In genomic region chr22:24326266-24326665, GRCh38 we compare ENCODE assay signal across 17 cellular contexts. TPM values are rescaled to one million over a fixed set of nuclear protein-coding genes. Genes with fewer than 3 reads are reported as not detected.
DNase-seq lines count a peak whose midpoint lies in the region; ATAC-seq and TF ChIP-seq lines count a peak whose summit lies in the region.
"Had no signal": no experiment of that assay in that cellular context is flagged by ENCODE, and none has a peak within 500 bp of the region (broad histone marks: within the 10 kb centered on the region; RNA-seq: fewer than 3 reads in every experiment).

No MANE protein-coding gene starts in this region.

- H4K20me1 ChIP-seq in SK-N-SH (ENCODE audit: insufficient read depth) (no peaks in the 10 kb centered on the region), GM23338 (replicated peaks; ENCODE audit: insufficient read depth) (no peaks in the 10 kb centered on the region; the same call in 1 of the 2 replicates)

- peaks cover 30 to 41% of the 10 kb centered on the region in 2 experiments for H3K4me1 ChIP-seq in SK-N-SH (ENCODE audit: control insufficient read depth in 1 of 2, insufficient read depth in 2 of 2, low read depth in 1 of 2, low read length in 1 of 2)
- H3K4me1 ChIP-seq in GM23338 (ENCODE audit: insufficient read depth), result no peaks in the 10 kb centered on the region
- no peaks in the 10 kb centered on the region for H3K4me1 ChIP-seq in SJCRH30

- H3K4me1 Mint-ChIP-seq in GM23338, result 0 out of 3 replicates have a peak, but pooled peaks cover 2% of the 10 kb centered on the region
- no peaks in the 10 kb centered on the region; the same call in 1 of the 2 replicates for H3K4me1 Mint-ChIP-seq in WTC11
- peaks cover 14% of the 10 kb centered on the region for H3K4me1 Mint-ChIP-seq in mesothelial cell of epicardium

- H3K9me3 Mint-ChIP-seq in GM23338, result no peaks in the 10 kb centered on the region
- H3K9me3 Mint-ChIP-seq in WTC11, result no peaks in the 10 kb centered on the region
- H3K9me3 Mint-ChIP-seq in mesothelial cell of epicardium, result no peaks in the 10 kb centered on the region
- H3K9me3 Mint-ChIP-seq: CD14-positive monocyte had no signal

- CTCF ChIA-PET in SK-N-SH (lab: Yijun Ruan, JAX) (interaction anchor here (0.7 to 2.6 kb wide), 17 partner anchors 14 to 725 kb away, joined by 3 to 17 read pairs (median 3); partner anchors contain the start of gene ADORA2A), WTC11 (lab: Charles Lee) (no interaction called here)

- H2AFZ ChIP-seq in SK-N-SH (ENCODE audit: low read depth) (no peak overlapping the region), GM23338 (no peak overlapping the region)

- H3K27me3 ChIP-seq in SK-N-SH (ENCODE audit: insufficient read depth), result no peaks in the 10 kb centered on the region
- no peaks in the 10 kb centered on the region for H3K27me3 ChIP-seq in GM23338 (ENCODE audit: insufficient read depth)
- H3K27me3 ChIP-seq in SJCRH30, result no peaks in the 10 kb centered on the region

- TF ChIP-seq CTCF in SK-N-SH (IDR thresholded peaks at IDR 0.05) (no peak), GM23338 (conservative IDR thresholded peaks at IDR 0.05; ENCODE audit: low read depth in 2 of 2) (no peak), WTC11 (IDR thresholded peaks at IDR 0.05) (no peak), mesothelial cell of epicardium (IDR thresholded peaks at IDR 0.05; ENCODE audit: unreplicated experiment) (no peak)

- no peak overlapping the region for H3K4me3 Mint-ChIP-seq in GM23338
- H3K4me3 Mint-ChIP-seq in WTC11, result no peak overlapping the region
- no peak overlapping the region for H3K4me3 Mint-ChIP-seq in mesothelial cell of epicardium
- H3K4me3 Mint-ChIP-seq: CD14-positive monocyte had no signal

- H3K4me2 ChIP-seq in SK-N-SH (no peak overlapping the region), GM23338 (no peak overlapping the region)

- H3K27me3 Mint-ChIP-seq in GM23338 (ENCODE audit: insufficient read depth, low read depth, poor library complexity) (peaks cover 2% of the 10 kb centered on the region), WTC11 (ENCODE audit: low read depth) (no peaks in the 10 kb centered on the region), mesothelial cell of epicardium (ENCODE audit: low read depth) (no peaks in the 10 kb centered on the region)

- peak in 1 of 2 experiments; percentile 28; a peak in 1 of 4 replicates for TF ChIP-seq EP300 in SK-N-SH (IDR thresholded peaks at IDR 0.05; ENCODE audit: borderline replicate concordance in 1 of 2, low read depth in 1 of 2, low read length in 1 of 2)

- ATAC-seq in SK-N-SH treated with all-trans-retinoic acid at 6 μM for 48 hours, result no peak
- no peak for ATAC-seq in GM23338
- ATAC-seq in WTC11, result no peak
- ATAC-seq in GM19023 (IDR thresholded peaks at IDR 0.05; ENCODE audit: unreplicated experiment), result no peak
- ATAC-seq: GM12878, K562 had no signal

- H3K4me3 ChIP-seq in SK-N-SH (ENCODE audit: low read depth in 2 of 2, low read length in 1 of 2) (no peak overlapping the region), GM23338 (no peak overlapping the region), SJCRH30 (no peak overlapping the region)
- H3K4me3 ChIP-seq: GM12878, K562 had no signal

- H3F3A ChIP-seq in SK-N-SH (replicated peaks; ENCODE audit: insufficient read depth), result peaks cover 55% of the 10 kb centered on the region
- no peaks in the 10 kb centered on the region for H3F3A ChIP-seq in GM23338 (replicated peaks; ENCODE audit: low read depth)

- POLR2A ChIA-PET in SK-N-SH (lab: Yijun Ruan, JAX) (interaction anchor here (1.0 to 1.1 kb wide), 3 partner anchors 90 to 109 kb away, joined by 3 to 4 read pairs (median 3); no protein-coding TSS in a partner anchor), WTC11 (lab: Charles Lee) (no interaction called here)

- H3K36me3 ChIP-seq in SK-N-SH (replicated peaks in 1 of 2; ENCODE audit: control insufficient read depth in 1 of 2, insufficient read depth in 2 of 2, low read length in 1 of 2) (peaks cover 48 to 51% of the 10 kb centered on the region in 2 experiments), GM23338 (ENCODE audit: insufficient read depth) (peaks cover 22% of the 10 kb centered on the region), SJCRH30 (peaks cover 58% of the 10 kb centered on the region)

- H3K79me2 ChIP-seq in SK-N-SH (ENCODE audit: insufficient read depth), result peaks cover 82% of the 10 kb centered on the region
- peaks cover 19% of the 10 kb centered on the region for H3K79me2 ChIP-seq in GM23338 (replicated peaks; ENCODE audit: insufficient read depth)

- H3K27ac Mint-ChIP-seq in GM23338 (peak overlapping the region; percentile 65; the same call in 1 of the 2 replicates), WTC11 (peak overlapping the region; percentile 90), mesothelial cell of epicardium (peak overlapping the region; percentile 11)

- H3K27ac ChIP-seq in SK-N-SH (ENCODE audit: low read depth in 2 of 2, low read length in 1 of 2) (peak overlapping the region; percentile 80 to 97), GM23338 (ENCODE audit: low read depth) (no peak overlapping the region), SJCRH30 (no peak overlapping the region)

- TF ChIP-seq RAD21 in SK-N-SH (IDR thresholded peaks at IDR 0.05; ENCODE audit: low read length), result no peak

- H3K9me2 ChIP-seq in SK-N-SH (no peaks in the 10 kb centered on the region), GM23338 (ENCODE audit: insufficient read depth) (no peaks in the 10 kb centered on the region)

- WGBS in SK-N-SH (ENCODE audit: low lambda C conversion rate), result 65% methylated on average over 4 of the region's 4 CpGs

- no peaks in the 10 kb centered on the region for H3K9me3 ChIP-seq in SK-N-SH
- no peaks in the 10 kb centered on the region for H3K9me3 ChIP-seq in SJCRH30 (replicated peaks)

- DNase-seq in SK-N-SH, result peak; percentile 19
- DNase-seq in GM23338 (ENCODE audit: low spot score), result no peak
- DNase-seq in WTC11 (ENCODE audit: low spot score), result no peak
- no peak for DNase-seq in mesothelial cell of epicardium (ENCODE audit: low spot score in 2 of 2, unreplicated experiment in 2 of 2)
- no peak for DNase-seq in activated CD4-positive, CD25-positive, alpha-beta regulatory T cell (lab: John Stamatoyannopoulos, UW)
- DNase-seq in SJCRH30, result no peak
- DNase-seq: 8988T, EL, NCI-H1105 treated with DMSO at 0.1 percent for 48 hours, NCI-H1694, OCI-M1, SHP77 treated with DMSO at 0.1 percent for 48 hours had no signal

- no peak overlapping the region for H3K9ac ChIP-seq in SK-N-SH

- H3K36me3 Mint-ChIP-seq in GM23338 (ENCODE audit: low read depth) (peaks cover 53% of the 10 kb centered on the region), WTC11 (peaks cover 44% of the 10 kb centered on the region), mesothelial cell of epicardium (peaks cover 26% of the 10 kb centered on the region)

TF ChIP-seq in SK-N-SH, 30 proteins besides CTCF, POLR2A, EP300 and RAD21 (continues in another document):
- TF ChIP-seq NFIC (IDR thresholded peaks at IDR 0.05; ENCODE audit: borderline replicate concordance) (no peak), SMC3 (IDR thresholded peaks at IDR 0.05; ENCODE audit: low read depth, low read length) (no peak), FOXJ3 (CRISPR knock-in tag; IDR thresholded peaks at IDR 0.05) (no peak), GABPA (IDR thresholded peaks at IDR 0.05; ENCODE audit: low read depth) (no peak), GATA2 (CRISPR knock-in tag; IDR thresholded peaks at IDR 0.05) (peak; percentile 87)

TF ChIP-seq in SK-N-SH treated with all-trans-retinoic acid at 6 μM for 48 hours, 23 proteins besides CTCF, POLR2A, EP300 and RAD21 (continues in another document):
- TF ChIP-seq SNAI2 (CRISPR knock-in tag; IDR thresholded peaks at IDR 0.05), result no peak

TF ChIP-seq in GM23338, 12 proteins besides CTCF, POLR2A, EP300 and RAD21:
- no peak for TF ChIP-seq POLR2AphosphoS5 (IDR thresholded peaks at IDR 0.05; ENCODE audit: low read depth)
- TF ChIP-seq NANOG (IDR thresholded peaks at IDR 0.05; ENCODE audit: borderline replicate concordance), result no peak
- TF ChIP-seq ZNF331 (CRISPR knock-in tag; IDR thresholded peaks at IDR 0.05; ENCODE audit: low read depth), result no peak

TF ChIP-seq in WTC11, 78 proteins besides CTCF, POLR2A, EP300 and RAD21 (continues in another document):
- no peak for TF ChIP-seq PREB (CRISPR knock-in tag; IDR thresholded peaks at IDR 0.05; ENCODE audit: borderline replicate concordance)
- TF ChIP-seq ZNF138 (CRISPR knock-in tag; conservative IDR thresholded peaks at IDR 0.05), result no peak
- TF ChIP-seq RORB (CRISPR knock-in tag; IDR thresholded peaks at IDR 0.05), result no peak
- no peak for TF ChIP-seq ETV6 (CRISPR knock-in tag; IDR thresholded peaks at IDR 0.05)
- TF ChIP-seq ZSCAN18 (CRISPR knock-in tag; IDR thresholded peaks at IDR 0.05), result no peak

RNA-seq across cellular contexts. Expression of gene SPECC1L, which starts 55.6 kb away (rescaled TPM):
- polyA plus RNA-seq in SK-N-SH (2012; rRNA removed), result 22.9 and 25.9 TPM in 2 replicates
- polyA plus RNA-seq in SK-N-SH (2012; cell fraction: cytosol; rRNA removed), result 17.8 and 21.8 TPM in 2 replicates
- polyA plus RNA-seq in SK-N-SH (2012; cell fraction: nucleus; rRNA removed), result 36.5 and 44.0 TPM in 2 replicates
- total RNA-seq in GM23338 (2014; rRNA removed; shearing (Covaris generic)), result 35.2 and 44.7 TPM in 2 replicates
- polyA plus RNA-seq in GM23338 (2016; fragmentation: Nextera tagmentation; extraction: Ambion mirVana), result 17.9 and 24.3 TPM in 2 replicates
- 44.6 to 51.0 TPM (median 45.2 TPM) in 3 replicates for total RNA-seq in WTC11 (2021)
- total RNA-seq in mesothelial cell of epicardium, result 80.8 to 88.0 TPM (median 82.9 TPM) in 3 replicates
- total RNA-seq in SJCRH30 (2014; rRNA removed; shearing (Covaris generic)), result 39.7 and 41.3 TPM in 2 replicates

Comparison
In these comparisons a context has a peak if more than half of its experiments do, and no peak if none do; other contexts are left out.
1. H3K27ac ChIP-seq: peak in SK-N-SH (2 of 2); none in GM23338 (single experiment) and SJCRH30 (single experiment).
2. H3K27ac Mint-ChIP-seq: peak in every context shown above with its lines; median percentile 90 in WTC11; 65 in GM23338; 11 in mesothelial cell of epicardium.